In the genomic region with DNA sequence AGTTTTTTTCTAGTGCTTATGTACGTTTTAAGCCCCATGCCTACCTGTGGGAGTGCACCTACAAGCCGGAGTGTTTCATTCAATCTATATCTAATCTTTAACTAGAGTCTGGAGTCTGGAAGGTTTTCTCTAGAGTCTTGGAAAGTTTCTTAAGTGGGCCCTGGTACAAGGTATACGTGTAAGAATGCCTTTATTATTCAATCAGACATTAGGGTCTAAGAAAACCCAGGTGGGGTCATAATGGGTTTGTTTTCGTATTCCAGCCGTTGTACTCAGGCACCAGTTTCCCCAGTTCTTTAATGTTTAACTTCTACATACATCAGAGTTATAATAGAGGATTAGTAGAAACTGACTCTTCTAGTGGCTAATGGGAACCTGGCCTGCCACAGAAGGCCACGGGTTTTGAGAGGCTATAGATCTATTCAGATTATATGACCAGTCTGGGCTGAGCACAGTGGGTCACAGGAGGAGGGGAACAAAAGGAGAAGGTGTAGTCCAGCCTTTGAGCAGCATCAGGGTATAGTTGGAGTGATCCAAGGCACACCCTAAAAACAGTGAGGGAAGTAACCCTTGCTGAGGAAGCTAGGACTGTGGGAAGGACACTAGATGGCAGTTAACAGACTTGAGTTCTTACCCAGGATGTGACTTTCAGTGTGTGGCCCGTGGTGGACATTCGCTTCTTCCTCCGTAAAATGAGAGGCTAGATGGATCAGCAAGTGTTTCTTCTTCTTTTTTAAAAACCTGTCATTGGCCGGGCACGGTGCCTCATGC, we compare ENCODE assay signal across 21 cellular contexts. TPM values are rescaled to one million over a fixed set of nuclear protein-coding genes. Genes with fewer than 3 reads are reported as not detected.
DNase-seq lines count a peak whose midpoint lies in the region; ATAC-seq and TF ChIP-seq lines count a peak whose summit lies in the region.
"Had no signal": no experiment of that assay in that cellular context is flagged by ENCODE, and none has a peak within 500 bp of the region (broad histone marks: within the 10 kb centered on the region; RNA-seq: fewer than 3 reads in every experiment).

No MANE protein-coding gene starts in this region.

- H3K27ac ChIP-seq in hepatocyte (peak overlapping the region; percentile 74), neuronal stem cell (replicated peaks; ENCODE audit: low read length) (no peak overlapping the region), gastrocnemius medialis (no peak overlapping the region)
- H3K27ac ChIP-seq: 22Rv1, C4-2B, KMS-11 had no signal

- peak overlapping the region; percentile 60 for H3K4me2 ChIP-seq in hepatocyte
- no peak overlapping the region for H3K4me2 ChIP-seq in neuronal stem cell (ENCODE audit: insufficient read depth, low read length, poor library complexity, severe bottlenecking)

- no peaks in the 10 kb centered on the region for H3K9me2 ChIP-seq in hepatocyte (replicated peaks; ENCODE audit: insufficient read depth)

- H3K27ac Mint-ChIP-seq in naive thymus-derived CD8-positive, alpha-beta T cell = no peak overlapping the region
- H3K27ac Mint-ChIP-seq: HFFc6 had no signal

- H2BK15ac ChIP-seq in neuronal stem cell (ENCODE audit: low read length) = peak overlapping the region; percentile 9

- no peaks in the 10 kb centered on the region for H3K4me1 Mint-ChIP-seq in naive thymus-derived CD8-positive, alpha-beta T cell

- peaks cover 89% of the 10 kb centered on the region for H3K79me2 ChIP-seq in hepatocyte

- H2AFZ ChIP-seq in hepatocyte (no peak overlapping the region), neuronal stem cell (ENCODE audit: low read length) (no peak overlapping the region)

- H3K4me3 Mint-ChIP-seq in naive thymus-derived CD8-positive, alpha-beta T cell = no peak overlapping the region
- H3K4me3 Mint-ChIP-seq: HFFc6 had no signal

- TF ChIP-seq CTCF in hepatocyte (IDR thresholded peaks at IDR 0.05; ENCODE audit: poor library complexity) (no peak), gastrocnemius medialis (IDR thresholded peaks at IDR 0.05 in 4 of 5, conservative IDR thresholded peaks at IDR 0.05 in 1 of 5) (no peak)

- no peaks in the 10 kb centered on the region for H3K27me3 ChIP-seq in hepatocyte
- no peaks in the 10 kb centered on the region for H3K27me3 ChIP-seq in neuronal stem cell (ENCODE audit: control insufficient read depth in 3 of 3, insufficient read depth in 3 of 3, low read depth in 1 of 3, low read length in 3 of 3)
- H3K27me3 ChIP-seq in gastrocnemius medialis = no peaks in the 10 kb centered on the region

- no peak overlapping the region for H4K91ac ChIP-seq in neuronal stem cell (ENCODE audit: low read depth, low read length, poor library complexity)

- H3K4ac ChIP-seq in neuronal stem cell (ENCODE audit: low read length) = no peak overlapping the region

- no peak overlapping the region for H4K8ac ChIP-seq in neuronal stem cell (ENCODE audit: low read depth, low read length)

- intact Hi-C loops in Right ventricle myocardium inferior (cut with DNase I) (no loop called here), cardiac septum (cut with DNase I) (no loop called here), gastrocnemius medialis (cut with DNase I; ENCODE audit: low total_unique reads) (no loop called here)

- in situ Hi-C loops in gastrocnemius medialis (cut with MboI; ENCODE audit: low sequenced_read_pairs in 4 of 4) = no loop called here

- H3K23ac ChIP-seq in neuronal stem cell (ENCODE audit: low read depth, low read length, poor library complexity) = no peak overlapping the region

- H3K9me3 ChIP-seq in hepatocyte (ENCODE audit: low read depth) (no peaks in the 10 kb centered on the region), neuronal stem cell (replicated peaks in 1 of 2; ENCODE audit: control insufficient read depth in 2 of 2, insufficient read depth in 1 of 2, low read depth in 1 of 2, low read length in 2 of 2) (no peaks in the 10 kb centered on the region), gastrocnemius medialis (no peaks in the 10 kb centered on the region)

- no peak overlapping the region for H3K9ac ChIP-seq in neuronal stem cell (ENCODE audit: low read depth, low read length, poor library complexity)
- H3K9ac ChIP-seq: KMS-11 had no signal

- no peak for DNase-seq in Right ventricle myocardium inferior (ENCODE audit: missing footprints)
- DNase-seq in cardiac septum (ENCODE audit: low spot score) = no peak
- peak; percentile 17 for DNase-seq in hepatocyte (ENCODE audit: low spot score)
- no peak for DNase-seq in neuronal stem cell (ENCODE audit: low spot score)
- DNase-seq in gastrocnemius medialis = no peak
- DNase-seq in cerebellar cortex (ENCODE audit: low spot score) = no peak
- DNase-seq in naive thymus-derived CD8-positive, alpha-beta T cell = no peak
- DNase-seq in activated CD4-positive, alpha-beta T cell treated with anti-CD3 and anti-CD28 coated beads, Interleukin-2, amount 50 U/mL, for 4 hours = no peak
- DNase-seq: AML-193, DMS79 treated with DMSO at 0.1 percent for 48 hours, HFFc6, NCI-H1417, NCI-H187, NCI-H2227 treated with DMSO at 0.1 percent for 48 hours, NCI-H510A treated with DMSO at 0.1 percent for 48 hours, NCI-H774, SIG-M5 had no signal

- TF ChIP-seq POLR2A in gastrocnemius medialis (IDR thresholded peaks at IDR 0.05) = no peak

- ATAC-seq in Right ventricle myocardium inferior (peak; percentile 28), gastrocnemius medialis (no peak)
- ATAC-seq in naive thymus-derived CD8-positive, alpha-beta T cell = no peak

- H2BK12ac ChIP-seq in neuronal stem cell (ENCODE audit: low read length) = no peak overlapping the region

- 76% methylated on average over 11 of the region's 11 CpGs for WGBS in hepatocyte (ENCODE audit: low lambda C conversion rate, missing lambda C conversion rate)
- no CpG with 5 or more reads among the region's 11 CpGs for WGBS in neuronal stem cell (ENCODE audit: extremely low coverage in 2 of 2, insufficient read length in 2 of 2, insufficient replicate concordance in 1 of 2), 2 donors

- H3K27me3 Mint-ChIP-seq in naive thymus-derived CD8-positive, alpha-beta T cell = no peaks in the 10 kb centered on the region

- no peak overlapping the region for H2BK5ac ChIP-seq in neuronal stem cell (ENCODE audit: low read length)

- no peaks in the 10 kb centered on the region for H4K20me1 ChIP-seq in hepatocyte (ENCODE audit: insufficient read depth, poor library complexity, severe bottlenecking)

- H3K4me1 ChIP-seq in hepatocyte (ENCODE audit: insufficient read depth) (peaks cover 12% of the 10 kb centered on the region), neuronal stem cell (ENCODE audit: control insufficient read depth in 2 of 2, insufficient read depth in 1 of 2, low read depth in 1 of 2, low read length in 2 of 2) (peaks cover 0 to 5% of the 10 kb centered on the region in 2 donors), gastrocnemius medialis (peaks cover 7 to 10% of the 10 kb centered on the region in 2 donors)

- H3K4me3 ChIP-seq in hepatocyte (no peak overlapping the region), neuronal stem cell (ENCODE audit: low read length in 2 of 2) (no peak overlapping the region), gastrocnemius medialis (no peak overlapping the region)

- no peak overlapping the region for H2AK5ac ChIP-seq in neuronal stem cell (ENCODE audit: low read depth, low read length)

- H3K18ac ChIP-seq in neuronal stem cell (ENCODE audit: low read length) = no peak overlapping the region

- H3K14ac ChIP-seq in neuronal stem cell (ENCODE audit: low read length) = no peak overlapping the region

- H3K36me3 Mint-ChIP-seq in naive thymus-derived CD8-positive, alpha-beta T cell = no peaks in the 10 kb centered on the region

- no peak overlapping the region for H2BK120ac ChIP-seq in neuronal stem cell (ENCODE audit: low read depth, low read length)

- H3K79me1 ChIP-seq in neuronal stem cell (ENCODE audit: low read depth, low read length) = no peaks in the 10 kb centered on the region

- POLR2A ChIA-PET in naive thymus-derived CD8-positive, alpha-beta T cell (lab: Charles Lee) = no interaction called here

- peaks cover 0 to 21% (median 0%) of the 10 kb centered on the region in 9 donors for H3K9me3 Mint-ChIP-seq in naive thymus-derived CD8-positive, alpha-beta T cell
- H3K9me3 Mint-ChIP-seq: HFFc6 had no signal

- no peaks in the 10 kb centered on the region for H3K36me3 ChIP-seq in hepatocyte (replicated peaks; ENCODE audit: insufficient read depth, low read depth)
- H3K36me3 ChIP-seq in neuronal stem cell (replicated peaks in 1 of 2; ENCODE audit: control insufficient read depth in 2 of 2, insufficient read depth in 2 of 2, low read length in 2 of 2) = no peaks in the 10 kb centered on the region
- no peaks in the 10 kb centered on the region for H3K36me3 ChIP-seq in gastrocnemius medialis

RNA-seq across cellular contexts. Expression of gene FAM83B, which starts 15.5 kb away (rescaled TPM):
- total RNA-seq in Right ventricle myocardium inferior (1.8 TPM), cardiac septum (0.11 TPM), hepatocyte (29.1 and 29.2 TPM in 2 replicates), gastrocnemius medialis (1 to 10 TPM in 1 of 4 donors, under 1 TPM in 3; 0.26 to 1.0 (median 0.44) TPM)
- polyA plus RNA-seq in hepatocyte = 5.5 and 5.6 TPM in 2 replicates
- 0.66 TPM for polyA plus RNA-seq in neuronal stem cell (2013, experiment 1 of 2)
- 0.61 TPM for polyA plus RNA-seq in neuronal stem cell (2013, experiment 2 of 2)
- not detected for total RNA-seq in naive thymus-derived CD8-positive, alpha-beta T cell
- not detected for polyA plus RNA-seq in naive thymus-derived CD8-positive, alpha-beta T cell
- total RNA-seq: HFFc6, RPMI7951 had no signal

Comparison
In these comparisons a context has a peak if more than half of its experiments do, and no peak if none do; other contexts are left out.
1. RNA of gene FAM83B, which starts 15.5 kb away (total RNA-seq): 29.1 to 29.2 TPM in hepatocyte; 1.8 TPM in Right ventricle myocardium inferior (single experiment), 0.26 to 1.0 TPM in gastrocnemius medialis, 0.11 TPM in cardiac septum (single experiment) and not detected in naive thymus-derived CD8-positive, alpha-beta T cell; every median in the first group is over 10 times any median in the second.